Comparison of ENCODE assay signal across 1 cellular context in genomic region chr2:33141476-33141875, GRCh38.
TF ChIP-seq lines count a peak whose summit lies in the region.

No MANE protein-coding gene starts in this region.

TF ChIP-seq in K562, 482 proteins besides CTCF, POLR2A, EP300 and RAD21 (continued from another document and continues in another):
- TF ChIP-seq, protein P1, sequence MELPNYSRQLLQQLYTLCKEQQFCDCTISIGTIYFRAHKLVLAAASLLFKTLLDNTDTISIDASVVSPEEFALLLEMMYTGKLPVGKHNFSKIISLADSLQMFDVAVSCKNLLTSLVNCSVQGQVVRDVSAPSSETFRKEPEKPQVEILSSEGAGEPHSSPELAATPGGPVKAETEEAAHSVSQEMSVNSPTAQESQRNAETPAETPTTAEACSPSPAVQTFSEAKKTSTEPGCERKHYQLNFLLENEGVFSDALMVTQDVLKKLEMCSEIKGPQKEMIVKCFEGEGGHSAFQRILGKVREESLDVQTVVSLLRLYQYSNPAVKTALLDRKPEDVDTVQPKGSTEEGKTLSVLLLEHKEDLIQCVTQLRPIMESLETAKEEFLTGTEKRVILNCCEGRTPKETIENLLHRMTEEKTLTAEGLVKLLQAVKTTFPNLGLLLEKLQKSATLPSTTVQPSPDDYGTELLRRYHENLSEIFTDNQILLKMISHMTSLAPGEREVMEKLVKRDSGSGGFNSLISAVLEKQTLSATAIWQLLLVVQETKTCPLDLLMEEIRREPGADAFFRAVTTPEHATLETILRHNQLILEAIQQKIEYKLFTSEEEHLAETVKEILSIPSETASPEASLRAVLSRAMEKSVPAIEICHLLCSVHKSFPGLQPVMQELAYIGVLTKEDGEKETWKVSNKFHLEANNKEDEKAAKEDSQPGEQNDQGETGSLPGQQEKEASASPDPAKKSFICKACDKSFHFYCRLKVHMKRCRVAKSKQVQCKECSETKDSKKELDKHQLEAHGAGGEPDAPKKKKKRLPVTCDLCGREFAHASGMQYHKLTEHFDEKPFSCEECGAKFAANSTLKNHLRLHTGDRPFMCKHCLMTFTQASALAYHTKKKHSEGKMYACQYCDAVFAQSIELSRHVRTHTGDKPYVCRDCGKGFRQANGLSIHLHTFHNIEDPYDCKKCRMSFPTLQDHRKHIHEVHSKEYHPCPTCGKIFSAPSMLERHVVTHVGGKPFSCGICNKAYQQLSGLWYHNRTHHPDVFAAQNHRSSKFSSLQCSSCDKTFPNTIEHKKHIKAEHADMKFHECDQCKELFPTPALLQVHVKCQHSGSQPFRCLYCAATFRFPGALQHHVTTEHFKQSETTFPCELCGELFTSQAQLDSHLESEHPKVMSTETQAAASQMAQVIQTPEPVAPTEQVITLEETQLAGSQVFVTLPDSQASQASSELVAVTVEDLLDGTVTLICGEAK (IDR thresholded peaks at IDR 0.05), result no peak
- TF ChIP-seq, protein P1 (CRISPR knock-in tag; IDR thresholded peaks at IDR 0.05), result no peak
- TF ChIP-seq ZBTB5 (IDR thresholded peaks at IDR 0.05) (no peak), E2F3 (CRISPR knock-in tag; IDR thresholded peaks at IDR 0.05) (no peak), EP400 (IDR thresholded peaks at IDR 0.05) (0 out of 2 replicates have a peak, but pooled peaks have one; percentile 6), ATF1 (CRISPR knock-in tag; IDR thresholded peaks at IDR 0.05) (no peak), ATF1 (tag; IDR thresholded peaks at IDR 0.05) (no peak), ZBED1 (IDR thresholded peaks at IDR 0.05) (no peak), ZBTB11 (CRISPR knock-in tag; IDR thresholded peaks at IDR 0.05) (no peak), KDM1A (IDR thresholded peaks at IDR 0.05) (peak in 1 of 2 experiments; percentile 10; a peak in 2 of 4 replicates), PPARD (CRISPR knock-in tag; IDR thresholded peaks at IDR 0.05) (no peak), STAG1 (CRISPR knock-in tag; IDR thresholded peaks at IDR 0.05; ENCODE audit: borderline replicate concordance) (no peak), ZNF57 (CRISPR knock-in tag; IDR thresholded peaks at IDR 0.05) (no peak), GTF2A2 (tag; IDR thresholded peaks at IDR 0.05) (no peak), RBM14 (IDR thresholded peaks at IDR 0.05; ENCODE audit: borderline replicate concordance, insufficient read depth, low read depth, low read length) (no peak), ZNF23 (CRISPR knock-in tag; IDR thresholded peaks at IDR 0.05) (no peak)
- TF ChIP-seq, protein P2, sequence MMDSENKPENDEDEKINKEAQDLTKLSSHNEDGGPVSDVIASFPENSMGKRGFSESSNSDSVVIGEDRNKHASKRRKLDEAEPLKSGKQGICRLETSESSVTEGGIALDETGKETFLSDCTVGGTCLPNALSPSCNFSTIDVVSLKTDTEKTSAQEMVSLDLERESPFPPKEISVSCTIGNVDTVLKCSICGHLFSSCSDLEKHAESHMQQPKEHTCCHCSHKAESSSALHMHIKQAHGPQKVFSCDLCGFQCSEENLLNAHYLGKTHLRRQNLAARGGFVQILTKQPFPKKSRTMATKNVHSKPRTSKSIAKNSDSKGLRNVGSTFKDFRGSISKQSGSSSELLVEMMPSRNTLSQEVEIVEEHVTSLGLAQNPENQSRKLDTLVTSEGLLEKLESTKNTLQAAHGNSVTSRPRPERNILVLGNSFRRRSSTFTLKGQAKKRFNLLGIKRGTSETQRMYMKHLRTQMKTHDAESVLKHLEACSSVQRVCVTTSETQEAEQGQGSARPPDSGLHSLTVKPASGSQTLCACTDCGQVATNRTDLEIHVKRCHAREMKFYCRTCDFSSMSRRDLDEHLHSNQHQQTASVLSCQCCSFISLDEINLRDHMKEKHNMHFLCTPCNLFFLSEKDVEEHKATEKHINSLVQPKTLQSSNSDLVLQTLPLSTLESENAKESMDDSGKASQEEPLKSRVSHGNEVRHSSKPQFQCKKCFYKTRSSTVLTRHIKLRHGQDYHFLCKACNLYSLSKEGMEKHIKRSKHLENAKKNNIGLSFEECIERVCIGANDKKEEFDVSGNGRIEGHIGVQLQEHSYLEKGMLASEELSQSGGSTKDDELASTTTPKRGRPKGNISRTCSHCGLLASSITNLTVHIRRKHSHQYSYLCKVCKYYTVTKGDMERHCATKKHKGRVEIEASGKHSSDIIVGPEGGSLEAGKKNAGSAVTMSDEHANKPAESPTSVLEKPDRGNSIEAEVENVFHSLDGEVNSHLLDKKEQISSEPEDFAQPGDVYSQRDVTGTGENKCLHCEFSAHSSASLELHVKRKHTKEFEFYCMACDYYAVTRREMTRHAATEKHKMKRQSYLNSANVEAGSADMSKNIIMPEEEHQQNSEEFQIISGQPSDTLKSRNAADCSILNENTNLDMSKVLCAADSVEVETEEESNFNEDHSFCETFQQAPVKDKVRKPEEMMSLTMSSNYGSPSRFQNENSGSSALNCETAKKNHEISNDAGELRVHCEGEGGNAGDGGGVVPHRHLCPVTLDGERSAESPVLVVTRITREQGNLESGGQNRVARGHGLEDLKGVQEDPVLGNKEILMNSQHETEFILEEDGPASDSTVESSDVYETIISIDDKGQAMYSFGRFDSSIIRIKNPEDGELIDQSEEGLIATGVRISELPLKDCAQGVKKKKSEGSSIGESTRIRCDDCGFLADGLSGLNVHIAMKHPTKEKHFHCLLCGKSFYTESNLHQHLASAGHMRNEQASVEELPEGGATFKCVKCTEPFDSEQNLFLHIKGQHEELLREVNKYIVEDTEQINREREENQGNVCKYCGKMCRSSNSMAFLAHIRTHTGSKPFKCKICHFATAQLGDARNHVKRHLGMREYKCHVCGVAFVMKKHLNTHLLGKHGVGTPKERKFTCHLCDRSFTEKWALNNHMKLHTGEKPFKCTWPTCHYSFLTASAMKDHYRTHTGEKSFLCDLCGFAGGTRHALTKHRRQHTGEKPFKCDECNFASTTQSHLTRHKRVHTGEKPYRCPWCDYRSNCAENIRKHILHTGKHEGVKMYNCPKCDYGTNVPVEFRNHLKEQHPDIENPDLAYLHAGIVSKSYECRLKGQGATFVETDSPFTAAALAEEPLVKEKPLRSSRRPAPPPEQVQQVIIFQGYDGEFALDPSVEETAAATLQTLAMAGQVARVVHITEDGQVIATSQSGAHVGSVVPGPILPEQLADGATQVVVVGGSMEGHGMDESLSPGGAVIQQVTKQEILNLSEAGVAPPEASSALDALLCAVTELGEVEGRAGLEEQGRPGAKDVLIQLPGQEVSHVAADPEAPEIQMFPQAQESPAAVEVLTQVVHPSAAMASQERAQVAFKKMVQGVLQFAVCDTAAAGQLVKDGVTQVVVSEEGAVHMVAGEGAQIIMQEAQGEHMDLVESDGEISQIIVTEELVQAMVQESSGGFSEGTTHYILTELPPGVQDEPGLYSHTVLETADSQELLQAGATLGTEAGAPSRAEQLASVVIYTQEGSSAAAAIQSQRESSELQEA (IDR thresholded peaks at IDR 0.05; ENCODE audit: low read depth), result no peak
- TF ChIP-seq, protein P3, sequence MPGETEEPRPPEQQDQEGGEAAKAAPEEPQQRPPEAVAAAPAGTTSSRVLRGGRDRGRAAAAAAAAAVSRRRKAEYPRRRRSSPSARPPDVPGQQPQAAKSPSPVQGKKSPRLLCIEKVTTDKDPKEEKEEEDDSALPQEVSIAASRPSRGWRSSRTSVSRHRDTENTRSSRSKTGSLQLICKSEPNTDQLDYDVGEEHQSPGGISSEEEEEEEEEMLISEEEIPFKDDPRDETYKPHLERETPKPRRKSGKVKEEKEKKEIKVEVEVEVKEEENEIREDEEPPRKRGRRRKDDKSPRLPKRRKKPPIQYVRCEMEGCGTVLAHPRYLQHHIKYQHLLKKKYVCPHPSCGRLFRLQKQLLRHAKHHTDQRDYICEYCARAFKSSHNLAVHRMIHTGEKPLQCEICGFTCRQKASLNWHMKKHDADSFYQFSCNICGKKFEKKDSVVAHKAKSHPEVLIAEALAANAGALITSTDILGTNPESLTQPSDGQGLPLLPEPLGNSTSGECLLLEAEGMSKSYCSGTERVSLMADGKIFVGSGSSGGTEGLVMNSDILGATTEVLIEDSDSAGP (CRISPR knock-in tag; IDR thresholded peaks at IDR 0.05), result no peak
- TF ChIP-seq, protein P4, sequence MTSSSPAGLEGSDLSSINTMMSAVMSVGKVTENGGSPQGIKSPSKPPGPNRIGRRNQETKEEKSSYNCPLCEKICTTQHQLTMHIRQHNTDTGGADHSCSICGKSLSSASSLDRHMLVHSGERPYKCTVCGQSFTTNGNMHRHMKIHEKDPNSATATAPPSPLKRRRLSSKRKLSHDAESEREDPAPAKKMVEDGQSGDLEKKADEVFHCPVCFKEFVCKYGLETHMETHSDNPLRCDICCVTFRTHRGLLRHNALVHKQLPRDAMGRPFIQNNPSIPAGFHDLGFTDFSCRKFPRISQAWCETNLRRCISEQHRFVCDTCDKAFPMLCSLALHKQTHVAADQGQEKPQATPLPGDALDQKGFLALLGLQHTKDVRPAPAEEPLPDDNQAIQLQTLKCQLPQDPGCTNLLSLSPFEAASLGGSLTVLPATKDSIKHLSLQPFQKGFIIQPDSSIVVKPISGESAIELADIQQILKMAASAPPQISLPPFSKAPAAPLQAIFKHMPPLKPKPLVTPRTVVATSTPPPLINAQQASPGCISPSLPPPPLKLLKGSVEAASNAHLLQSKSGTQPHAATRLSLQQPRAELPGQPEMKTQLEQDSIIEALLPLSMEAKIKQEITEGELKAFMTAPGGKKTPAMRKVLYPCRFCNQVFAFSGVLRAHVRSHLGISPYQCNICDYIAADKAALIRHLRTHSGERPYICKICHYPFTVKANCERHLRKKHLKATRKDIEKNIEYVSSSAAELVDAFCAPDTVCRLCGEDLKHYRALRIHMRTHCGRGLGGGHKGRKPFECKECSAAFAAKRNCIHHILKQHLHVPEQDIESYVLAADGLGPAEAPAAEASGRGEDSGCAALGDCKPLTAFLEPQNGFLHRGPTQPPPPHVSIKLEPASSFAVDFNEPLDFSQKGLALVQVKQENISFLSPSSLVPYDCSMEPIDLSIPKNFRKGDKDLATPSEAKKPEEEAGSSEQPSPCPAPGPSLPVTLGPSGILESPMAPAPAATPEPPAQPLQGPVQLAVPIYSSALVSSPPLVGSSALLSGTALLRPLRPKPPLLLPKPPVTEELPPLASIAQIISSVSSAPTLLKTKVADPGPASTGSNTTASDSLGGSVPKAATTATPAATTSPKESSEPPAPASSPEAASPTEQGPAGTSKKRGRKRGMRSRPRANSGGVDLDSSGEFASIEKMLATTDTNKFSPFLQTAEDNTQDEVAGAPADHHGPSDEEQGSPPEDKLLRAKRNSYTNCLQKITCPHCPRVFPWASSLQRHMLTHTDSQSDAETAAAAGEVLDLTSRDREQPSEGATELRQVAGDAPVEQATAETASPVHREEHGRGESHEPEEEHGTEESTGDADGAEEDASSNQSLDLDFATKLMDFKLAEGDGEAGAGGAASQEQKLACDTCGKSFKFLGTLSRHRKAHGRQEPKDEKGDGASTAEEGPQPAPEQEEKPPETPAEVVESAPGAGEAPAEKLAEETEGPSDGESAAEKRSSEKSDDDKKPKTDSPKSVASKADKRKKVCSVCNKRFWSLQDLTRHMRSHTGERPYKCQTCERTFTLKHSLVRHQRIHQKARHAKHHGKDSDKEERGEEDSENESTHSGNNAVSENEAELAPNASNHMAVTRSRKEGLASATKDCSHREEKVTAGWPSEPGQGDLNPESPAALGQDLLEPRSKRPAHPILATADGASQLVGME (CRISPR knock-in tag; IDR thresholded peaks at IDR 0.05), result no peak
